ENCODE assay signal across 8 cellular contexts in genomic region chr3:41833628-41834027, GRCh38.
"Had no signal": no experiment of that assay in that cellular context is flagged by ENCODE, and none has a peak within 500 bp of the region (broad histone marks: within the 10 kb centered on the region; RNA-seq: fewer than 3 reads in every experiment).

No MANE protein-coding gene starts in this region.

- DNase-seq: IMR-90, KBM-7, KG1 had no signal

- H3K9ac ChIP-seq: KMS-11 had no signal

- H3K27ac ChIP-seq: HL-60, KMS-11 had no signal

- H3K4me2 ChIP-seq: KMS-11 had no signal

- FAIRE-seq: HepG2, HTR-8/SVneo, K562 had no signal

- ATAC-seq: HepG2, K562 had no signal

- H3K4me3 ChIP-seq: K562 had no signal
